In genomic region chr4:8307126-8307525, GRCh38 we compare ENCODE assay signal across 23 cellular contexts. TPM values are rescaled to one million over a fixed set of nuclear protein-coding genes. Genes with fewer than 3 reads are reported as not detected.
DNase-seq lines count a peak whose midpoint lies in the region; ATAC-seq, FAIRE-seq and TF ChIP-seq lines count a peak whose summit lies in the region.
"Had no signal": no experiment of that assay in that cellular context is flagged by ENCODE, and none has a peak within 500 bp of the region (broad histone marks: within the 10 kb centered on the region; RNA-seq: fewer than 3 reads in every experiment).

No MANE protein-coding gene starts in this region.

- peaks cover 4% of the 10 kb centered on the region for H3K27me3 Mint-ChIP-seq in activated naive CD4-positive, alpha-beta T cell treated with anti-CD3 and anti-CD28 coated beads, Interleukin-2, amount 10 ng/mL, durations not matched to agents 7 days and 5 days

- no peak overlapping the region for H2BK120ac ChIP-seq in H1 (replicated peaks; ENCODE audit: low read depth, low read length)
- H2BK120ac ChIP-seq in neuronal stem cell (ENCODE audit: low read depth, low read length): no peak overlapping the region

- ATAC-seq in aorta (ENCODE audit: low FRiP score): no peak
- ATAC-seq in GM21447 (IDR thresholded peaks at IDR 0.05; ENCODE audit: unreplicated experiment): no peak
- ATAC-seq: activated CD4-positive, alpha-beta T cell treated with anti-CD3 and anti-CD28 coated beads for 36 hours; HCT116 had no signal

- H3K79me2 ChIP-seq in H1 (ENCODE audit: control insufficient read depth in 1 of 2, insufficient read depth in 2 of 2, low read length in 2 of 2): no peaks in the 10 kb centered on the region

- H4K5ac ChIP-seq in H1 (ENCODE audit: insufficient read length, low read depth, low read length): no peak overlapping the region

- H2BK15ac ChIP-seq in H1 (ENCODE audit: low read length): 0 out of 2 replicates have a peak overlapping the region, but pooled peaks have one; percentile 61
- H2BK15ac ChIP-seq in neuronal stem cell (ENCODE audit: low read length): no peak overlapping the region

- H4K20me1 ChIP-seq in H1 (replicated peaks in 1 of 2; ENCODE audit: control insufficient read depth in 1 of 2, insufficient read depth in 2 of 2, low read length in 2 of 2): no peaks in the 10 kb centered on the region

- peaks cover 2% of the 10 kb centered on the region for H3K9me3 Mint-ChIP-seq in activated naive CD4-positive, alpha-beta T cell treated with anti-CD3 and anti-CD28 coated beads, Interleukin-2, amount 10 ng/mL, durations not matched to agents 7 days and 5 days
- H3K9me3 Mint-ChIP-seq: CD4-positive, alpha-beta T cell had no signal

- DNase-seq in left ventricle myocardium inferior (peak; percentile 14), right atrium auricular region (ENCODE audit: low spot score) (no peak), H1 (ENCODE audit: low read depth in 1 of 2, low spot score in 2 of 2) (no peak), neuronal stem cell (ENCODE audit: low spot score) (no peak), aorta (peak; percentile 35 to 74), SW 1271 (lab: John Stamatoyannopoulos, UW) (no peak)
- DNase-seq in activated naive CD4-positive, alpha-beta T cell treated with anti-CD3 and anti-CD28 coated beads, Interleukin-2, amount 10 ng/mL, durations not matched to agents 7 days and 5 days: no peak
- DNase-seq: ACHN; activated CD4-positive, alpha-beta T cell treated with anti-CD3 and anti-CD28 coated beads for 36 hours; foreskin keratinocyte; hippocampal formation; Karpas-422; NCI-H187 treated with DMSO at 0.1 percent for 48 hours; NCI-H345; NCI-H82; SHP77 treated with DMSO at 0.1 percent for 48 hours; T-helper 1 cell had no signal

- no peaks in the 10 kb centered on the region for H3K36me3 Mint-ChIP-seq in activated naive CD4-positive, alpha-beta T cell treated with anti-CD3 and anti-CD28 coated beads, Interleukin-2, amount 10 ng/mL, durations not matched to agents 7 days and 5 days
- H3K36me3 Mint-ChIP-seq: activated naive CD4-positive, alpha-beta T cell treated with anti-CD3 and anti-CD28 coated beads, Interleukin-2, amount 50 U/mL, for 24 hours had no signal

- no peak overlapping the region; the same call in 1 of the 2 replicates for H2AK5ac ChIP-seq in H1 (ENCODE audit: low read depth, low read length)
- no peak overlapping the region for H2AK5ac ChIP-seq in neuronal stem cell (ENCODE audit: low read depth, low read length)

- H3K23me2 ChIP-seq in H1 (ENCODE audit: low read depth, low read length): peaks cover 2% of the 10 kb centered on the region; the same call in 1 of the 2 replicates

- H3K4me1 Mint-ChIP-seq in activated naive CD4-positive, alpha-beta T cell treated with anti-CD3 and anti-CD28 coated beads, Interleukin-2, amount 10 ng/mL, durations not matched to agents 7 days and 5 days: no peaks in the 10 kb centered on the region
- H3K4me1 Mint-ChIP-seq: activated CD4-positive, alpha-beta T cell treated with anti-CD3 and anti-CD28 coated beads for 36 hours; activated naive CD4-positive, alpha-beta T cell treated with anti-CD3 and anti-CD28 coated beads, Interleukin-2, amount 50 U/mL, for 24 hours had no signal

- peak overlapping the region; percentile 79; the same call in 1 of the 2 replicates for H4K8ac ChIP-seq in H1 (ENCODE audit: extremely low read depth, insufficient read depth, low read length)
- H4K8ac ChIP-seq in neuronal stem cell (ENCODE audit: low read depth, low read length): no peak overlapping the region

- H2BK5ac ChIP-seq in H1 (ENCODE audit: low read depth, low read length): no peak overlapping the region
- no peak overlapping the region for H2BK5ac ChIP-seq in neuronal stem cell (ENCODE audit: low read length)

- H4K91ac ChIP-seq in H1 (replicated peaks; ENCODE audit: insufficient read length, low read length): no peak overlapping the region
- no peak overlapping the region for H4K91ac ChIP-seq in neuronal stem cell (ENCODE audit: low read depth, low read length, poor library complexity)

- FAIRE-seq in H1 (lab: Jason Lieb, UNC): no peak
- FAIRE-seq: TTC549 had no signal

- TF ChIP-seq RAD21 in H1 (IDR thresholded peaks at IDR 0.05 in 1 of 2, conservative IDR thresholded peaks at IDR 0.05 in 1 of 2; ENCODE audit: low read depth in 2 of 2, low read length in 2 of 2): no peak

- no peak overlapping the region for H3K56ac ChIP-seq in H1 (replicated peaks; ENCODE audit: insufficient read length, low read depth, low read length)

- H3K79me1 ChIP-seq in H1 (ENCODE audit: low read depth, low read length): no peaks in the 10 kb centered on the region
- peaks cover 3% of the 10 kb centered on the region for H3K79me1 ChIP-seq in neuronal stem cell (ENCODE audit: low read depth, low read length)

- H3K9me3 ChIP-seq in left ventricle myocardium inferior (replicated peaks) (no peaks in the 10 kb centered on the region), right atrium auricular region (no peaks in the 10 kb centered on the region), H1 (ENCODE audit: insufficient read depth in 2 of 2, low read depth in 1 of 2, low read length in 1 of 2) (no peaks in the 10 kb centered on the region), neuronal stem cell (replicated peaks in 1 of 2; ENCODE audit: control insufficient read depth in 2 of 2, insufficient read depth in 1 of 2, low read depth in 1 of 2, low read length in 2 of 2) (no peaks in the 10 kb centered on the region), aorta (ENCODE audit: control insufficient read depth, low read length) (no peaks in the 10 kb centered on the region)

- H2AFZ ChIP-seq in H1 (ENCODE audit: low read length): no peak overlapping the region
- no peak overlapping the region for H2AFZ ChIP-seq in neuronal stem cell (ENCODE audit: low read length)

- H3K27ac Mint-ChIP-seq in activated naive CD4-positive, alpha-beta T cell treated with anti-CD3 and anti-CD28 coated beads, Interleukin-2, amount 10 ng/mL, durations not matched to agents 7 days and 5 days: no peak overlapping the region
- H3K27ac Mint-ChIP-seq: activated CD4-positive, alpha-beta T cell treated with anti-CD3 and anti-CD28 coated beads for 36 hours; activated naive CD4-positive, alpha-beta T cell treated with anti-CD3 and anti-CD28 coated beads, Interleukin-2, amount 50 U/mL, for 24 hours; CD4-positive, alpha-beta T cell had no signal

- no peak overlapping the region for H3K4me3 ChIP-seq in left ventricle myocardium inferior
- H3K4me3 ChIP-seq in right atrium auricular region: no peak overlapping the region
- H3K4me3 ChIP-seq in H1 (ENCODE audit: extremely low read depth in 1 of 4, insufficient read depth in 2 of 4, low read depth in 3 of 4, low read length in 4 of 4): no peak overlapping the region
- no peak overlapping the region for H3K4me3 ChIP-seq in neuronal stem cell (ENCODE audit: low read length in 2 of 2)
- H3K4me3 ChIP-seq in aorta (ENCODE audit: low read length in 2 of 2): no peak overlapping the region

- no peak for TF ChIP-seq CTCF in left ventricle myocardium inferior (IDR thresholded peaks at IDR 0.05; ENCODE audit: borderline replicate concordance)
- no peak for TF ChIP-seq CTCF in right atrium auricular region (IDR thresholded peaks at IDR 0.05)
- TF ChIP-seq CTCF in H1 (IDR thresholded peaks at IDR 0.05; ENCODE audit: control extremely low read depth in 1 of 3, insufficient read depth in 1 of 3, low read depth in 1 of 3, low read length in 3 of 3): no peak

- H3K27me3 ChIP-seq in left ventricle myocardium inferior (ENCODE audit: low read depth): no peaks in the 10 kb centered on the region
- no peaks in the 10 kb centered on the region for H3K27me3 ChIP-seq in right atrium auricular region
- H3K27me3 ChIP-seq in H1 (replicated peaks in 1 of 4; ENCODE audit: control insufficient read depth in 3 of 4, extremely low read depth in 1 of 4, insufficient read depth in 3 of 4, low read length in 3 of 4): peaks cover 0 to 4% (median 0%) of the 10 kb centered on the region in 4 experiments; a peak in 3 of 7 replicates
- peaks cover 0 to 11% (median 0%) of the 10 kb centered on the region in 3 experiments for H3K27me3 ChIP-seq in neuronal stem cell (ENCODE audit: control insufficient read depth in 3 of 3, insufficient read depth in 3 of 3, low read depth in 1 of 3, low read length in 3 of 3)
- no peaks in the 10 kb centered on the region for H3K27me3 ChIP-seq in aorta (ENCODE audit: control insufficient read depth in 1 of 2, insufficient read depth in 2 of 2, low read length in 1 of 2)

- H3K27ac ChIP-seq in left ventricle myocardium inferior (replicated peaks) (peak overlapping the region; percentile 41), right atrium auricular region (peak overlapping the region in 1 of 2 donors; percentile 27), H1 (ENCODE audit: low read depth, low read length) (no peak overlapping the region), neuronal stem cell (replicated peaks; ENCODE audit: low read length) (no peak overlapping the region), aorta (ENCODE audit: low read depth in 1 of 2, low read length in 2 of 2) (no peak overlapping the region)
- H3K27ac ChIP-seq: foreskin keratinocyte had no signal

- H3K4me3 Mint-ChIP-seq in activated naive CD4-positive, alpha-beta T cell treated with anti-CD3 and anti-CD28 coated beads, Interleukin-2, amount 10 ng/mL, durations not matched to agents 7 days and 5 days: no peak overlapping the region
- H3K4me3 Mint-ChIP-seq: activated CD4-positive, alpha-beta T cell treated with anti-CD3 and anti-CD28 coated beads for 36 hours; activated naive CD4-positive, alpha-beta T cell treated with anti-CD3 and anti-CD28 coated beads, Interleukin-2, amount 50 U/mL, for 24 hours; CD4-positive, alpha-beta T cell had no signal

- H3K14ac ChIP-seq in H1 (ENCODE audit: insufficient read length) (no peak overlapping the region), neuronal stem cell (ENCODE audit: low read length) (no peak overlapping the region)

- 0 out of 2 replicates have a peak overlapping the region, but pooled peaks have one; percentile 9 for H2BK12ac ChIP-seq in H1 (ENCODE audit: low read depth, low read length)
- H2BK12ac ChIP-seq in neuronal stem cell (ENCODE audit: low read length): no peak overlapping the region

- H3K4me2 ChIP-seq in H1 (ENCODE audit: insufficient read depth in 1 of 2, low read depth in 2 of 2, low read length in 2 of 2) (no peak overlapping the region), neuronal stem cell (ENCODE audit: insufficient read depth, low read length, poor library complexity, severe bottlenecking) (no peak overlapping the region)

- H3K18ac ChIP-seq in H1 (ENCODE audit: extremely low read depth, low read length): no peak overlapping the region
- H3K18ac ChIP-seq in neuronal stem cell (ENCODE audit: low read length): peak overlapping the region; percentile 87

- H3K23ac ChIP-seq in H1 (ENCODE audit: insufficient read length): no peak overlapping the region
- no peak overlapping the region for H3K23ac ChIP-seq in neuronal stem cell (ENCODE audit: low read depth, low read length, poor library complexity)

- CTCF ChIA-PET in H1 (lab: Charles Lee; ENCODE audit: partially characterized antibody): interaction anchor here (0.9 to 4.5 kb wide), 16 partner anchors 9 to 113 kb away, joined by 3 to 43 read pairs (median 4); no protein-coding TSS in a partner anchor
- CTCF ChIA-PET in activated naive CD4-positive, alpha-beta T cell treated with anti-CD3 and anti-CD28 coated beads, Interleukin-2, amount 10 ng/mL, durations not matched to agents 7 days and 5 days (lab: Charles Lee): interaction anchor here (0.6 kb wide), 1 partner anchor 635 kb away, joined by 3 read pairs; no protein-coding TSS in a partner anchor

- intact Hi-C loops in left ventricle myocardium inferior (cut with micrococcal nuclease) (no loop called here), aorta (cut with DNase I) (no loop called here)

- no peak for TF ChIP-seq EP300 in H1 (IDR thresholded peaks at IDR 0.05; ENCODE audit: borderline replicate concordance in 1 of 2, low read depth in 2 of 2, low read length in 2 of 2)

- no peak for TF ChIP-seq POLR2A in H1 (IDR thresholded peaks at IDR 0.05; ENCODE audit: control extremely low read depth in 1 of 2, low read depth in 2 of 2, low read length in 2 of 2)

- H3K4ac ChIP-seq in H1 (replicated peaks; ENCODE audit: insufficient read length, low read depth, low read length): no peak overlapping the region
- no peak overlapping the region for H3K4ac ChIP-seq in neuronal stem cell (ENCODE audit: low read length)

- POLR2A ChIA-PET in H1 (lab: Charles Lee; ENCODE audit: partially characterized antibody): interaction anchor here (0.7 kb wide), 1 partner anchor 8 kb away, joined by 3 read pairs; no protein-coding TSS in a partner anchor

- no peak overlapping the region for H2BK20ac ChIP-seq in H1 (ENCODE audit: low read length)

- H3K36me3 ChIP-seq in left ventricle myocardium inferior (peaks cover 12% of the 10 kb centered on the region), right atrium auricular region (no peaks in the 10 kb centered on the region), H1 (ENCODE audit: control insufficient read depth in 2 of 4, insufficient read depth in 4 of 4, low read length in 3 of 4) (no peaks in the 10 kb centered on the region), neuronal stem cell (replicated peaks in 1 of 2; ENCODE audit: control insufficient read depth in 2 of 2, insufficient read depth in 2 of 2, low read length in 2 of 2) (no peaks in the 10 kb centered on the region), aorta (ENCODE audit: control insufficient read depth in 1 of 2, insufficient read depth in 2 of 2, low read length in 1 of 2) (no peaks in the 10 kb centered on the region)

- H3K9ac ChIP-seq in H1 (replicated peaks in 1 of 4; ENCODE audit: extremely low read depth in 1 of 4, low read depth in 3 of 4, low read length in 3 of 4) (no peak overlapping the region), neuronal stem cell (ENCODE audit: low read depth, low read length, poor library complexity) (no peak overlapping the region)

- 89% methylated on average over 11 of the region's 11 CpGs; no CpG with 5 or more reads in 1 of the 2 experiments for WGBS in H1 (ENCODE audit: extremely low coverage in 1 of 2, insufficient coverage in 1 of 2, insufficient read length in 1 of 2, insufficient replicate concordance in 2 of 2, low coverage in 1 of 2, low lambda C conversion rate in 2 of 2, missing lambda C conversion rate in 1 of 2), 2 experiments
- no CpG with 5 or more reads among the region's 11 CpGs for WGBS in neuronal stem cell (ENCODE audit: extremely low coverage in 2 of 2, insufficient read length in 2 of 2, insufficient replicate concordance in 1 of 2), 2 donors
- 91% methylated on average over 11 of the region's 11 CpGs for WGBS in aorta, 2 donors

- H3K4me1 ChIP-seq in left ventricle myocardium inferior: peaks cover 54% of the 10 kb centered on the region
- H3K4me1 ChIP-seq in right atrium auricular region: peaks cover 0 to 37% of the 10 kb centered on the region in 2 donors
- peaks cover 0 to 9% (median 6%) of the 10 kb centered on the region in 4 experiments; a peak in 4 of 7 replicates for H3K4me1 ChIP-seq in H1 (replicated peaks in 1 of 4; ENCODE audit: control insufficient read depth in 3 of 4, insufficient read depth in 4 of 4, low read length in 3 of 4)
- H3K4me1 ChIP-seq in neuronal stem cell (ENCODE audit: control insufficient read depth in 2 of 2, insufficient read depth in 1 of 2, low read depth in 1 of 2, low read length in 2 of 2): peaks cover 0 to 8% of the 10 kb centered on the region in 2 donors
- no peaks in the 10 kb centered on the region for H3K4me1 ChIP-seq in aorta (ENCODE audit: control insufficient read depth in 1 of 2, insufficient read depth in 2 of 2, low read length in 2 of 2)
- H3K4me1 ChIP-seq: foreskin keratinocyte had no signal

RNA-seq across cellular contexts. Expression of gene HTRA3, which starts 37.6 kb away (rescaled TPM):
- total RNA-seq in left ventricle myocardium inferior (119 TPM), right atrium auricular region (100 to 1,000 TPM in 1 of 2 donors, 10 to 100 TPM in 1; 33.8 to 124 TPM), aorta (100 to 1,000 TPM in 1 of 2 donors, 10 to 100 TPM in 1; 31.8 to 129 TPM)
- 2.9 and 3.2 TPM in 2 replicates for total RNA-seq in H1 (2021; fragmentation: NEBNext Ultra II Directional; extraction: Animal tissue kit (Norgen Biotek cat#: 25700))
- polyA plus RNA-seq in H1 (2011; rRNA removed) (4.5 and 5.8 TPM in 2 replicates), aorta (1 to 10 TPM; 1.1 to 5.2 TPM)
- 3.3 TPM for polyA plus RNA-seq in H1 (2011; cell fraction: cytosol; rRNA removed)
- 3.1 TPM for polyA plus RNA-seq in H1 (2011; cell fraction: nucleus; rRNA removed)
- polyA plus RNA-seq in H1 (2012, experiment 1 of 2): 2.8 to 5.6 TPM (median 4.0 TPM) in 4 replicates
- 3.3 TPM for polyA plus RNA-seq in H1 (2012, experiment 2 of 2)
- polyA plus RNA-seq in H1 (2013, experiment 1 of 2): 3.4 TPM
- 3.3 TPM for polyA plus RNA-seq in H1 (2013, experiment 2 of 2)
- 1.1 and 1.2 TPM in 2 replicates for polyA minus RNA-seq in H1 (2011; rRNA and poly(A)+ RNA removed)
- polyA minus RNA-seq in H1 (2011; cell fraction: cytosol; rRNA and poly(A)+ RNA removed): 1.2 TPM
- 1.3 TPM for polyA minus RNA-seq in H1 (2011; cell fraction: nucleus; rRNA and poly(A)+ RNA removed)
- 2.9 TPM for polyA plus RNA-seq in neuronal stem cell (2013, experiment 1 of 2)
- polyA plus RNA-seq in neuronal stem cell (2013, experiment 2 of 2): 2.8 TPM
- total RNA-seq: activated CD4-positive, alpha-beta T cell treated with anti-CD3 and anti-CD28 coated beads for 36 hours; activated CD8-positive, alpha-beta memory T cell treated with anti-CD3 and anti-CD28 coated beads for 36 hours; CD4-positive, alpha-beta T cell; foreskin keratinocyte had no signal
- polyA plus RNA-seq: foreskin keratinocyte had no signal

Comparison
In these comparisons a context has a peak if more than half of its experiments do, and no peak if none do; other contexts are left out.
1. DNase-seq: peak in left ventricle myocardium inferior (single experiment) and aorta (2 of 2); none in right atrium auricular region (single experiment), H1 (0 of 2), neuronal stem cell (single experiment), activated naive CD4-positive, alpha-beta T cell treated with anti-CD3 and anti-CD28 coated beads, Interleukin-2, amount 10 ng/mL, durations not matched to agents 7 days and 5 days (single experiment) and SW 1271 (0 of 2).